Comparison of ENCODE assay signal across 26 cellular contexts in the genomic region with DNA sequence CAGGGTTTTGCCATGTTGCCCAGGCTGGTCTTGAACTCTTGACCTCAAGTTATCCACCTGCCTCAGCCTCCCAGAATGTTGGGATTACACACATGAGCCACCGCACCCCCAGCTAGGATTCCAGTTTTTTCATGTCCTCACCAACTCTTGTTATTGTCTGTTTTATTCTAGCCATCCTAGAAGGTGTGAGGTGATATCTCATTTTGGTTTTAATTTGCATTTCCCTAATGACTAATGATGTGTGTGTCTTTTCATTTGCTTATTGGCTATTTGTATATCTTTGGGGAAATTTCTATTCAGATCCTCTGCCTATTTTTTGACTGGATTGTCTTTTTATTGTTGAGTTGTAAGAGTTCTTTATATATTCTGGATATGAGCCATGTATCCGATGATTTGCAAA.
"Had no signal": no experiment of that assay in that cellular context is flagged by ENCODE, and none has a peak within 500 bp of the region (broad histone marks: within the 10 kb centered on the region; RNA-seq: fewer than 3 reads in every experiment).

No MANE protein-coding gene starts in this region.

- DNase-seq: hypothalamus; immature natural killer cell; kidney; left colon; mammary epithelial cell; mesenchymal stem cell; naive thymus-derived CD8-positive, alpha-beta T cell; nucleus accumbens; retina; small intestine; stimulated activated CD4-positive, alpha-beta T cell treated with anti-CD3 and anti-CD28 coated beads, Interleukin-1b, Interleukin-23, amount 100 ng/mL, for 48 hours; stimulated activated CD4-positive, alpha-beta T cell treated with anti-CD3 and anti-CD28 coated beads, Interleukin-2, amount 100 ng/mL, for 48 hours; stimulated activated naive B cell treated with anti-CD40 and anti-IgM and Interleukin-4, amounts not matched to agents 10 μg/mL and 1 μg/mL and 100 μg/mL, for 72 hours; stimulated activated naive CD8-positive, alpha-beta T cell treated with anti-CD3 and anti-CD28 coated beads, Interleukin-15, Interleukin-2, amounts not matched to agents 100 U/mL and 50 U/mL, for 24 hours; stomach; testis; thyroid gland; transverse colon; upper lobe of left lung had no signal

- H3K4me1 Mint-ChIP-seq: immature natural killer cell; naive thymus-derived CD8-positive, alpha-beta T cell; nephron; neural crest cell; stimulated activated naive B cell treated with anti-CD40 and anti-IgM and Interleukin-4, amounts not matched to agents 10 μg/mL and 1 μg/mL and 100 μg/mL, for 72 hours had no signal

- H3K27me3 Mint-ChIP-seq: naive thymus-derived CD8-positive, alpha-beta T cell; stimulated activated naive B cell treated with anti-CD40 and anti-IgM and Interleukin-4, amounts not matched to agents 10 μg/mL and 1 μg/mL and 100 μg/mL, for 72 hours had no signal

- H3K27ac Mint-ChIP-seq: immature natural killer cell; naive thymus-derived CD8-positive, alpha-beta T cell; nephron; stimulated activated naive B cell treated with anti-CD40 and anti-IgM and Interleukin-4, amounts not matched to agents 10 μg/mL and 1 μg/mL and 100 μg/mL, for 72 hours had no signal

- H3K9me3 Mint-ChIP-seq: immature natural killer cell; naive thymus-derived CD8-positive, alpha-beta T cell; nephron; neural crest cell; stimulated activated naive B cell treated with anti-CD40 and anti-IgM and Interleukin-4, amounts not matched to agents 10 μg/mL and 1 μg/mL and 100 μg/mL, for 72 hours had no signal

- ATAC-seq: left colon; left lung; lower lobe of right lung; naive thymus-derived CD8-positive, alpha-beta T cell; pancreas; right cardiac atrium; sciatic nerve; stimulated activated naive B cell treated with anti-CD40 and anti-IgM and Interleukin-4, amounts not matched to agents 10 μg/mL and 1 μg/mL and 100 μg/mL, for 72 hours; stimulated activated naive CD8-positive, alpha-beta T cell treated with anti-CD3 and anti-CD28 coated beads, Interleukin-15, Interleukin-2, amounts not matched to agents 100 U/mL and 50 U/mL, for 24 hours had no signal

- H3K4me3 Mint-ChIP-seq: immature natural killer cell; naive thymus-derived CD8-positive, alpha-beta T cell; nephron; neural crest cell; stimulated activated naive B cell treated with anti-CD40 and anti-IgM and Interleukin-4, amounts not matched to agents 10 μg/mL and 1 μg/mL and 100 μg/mL, for 72 hours had no signal
